17 cellular contexts compared by ENCODE assay signal in the genomic region with DNA sequence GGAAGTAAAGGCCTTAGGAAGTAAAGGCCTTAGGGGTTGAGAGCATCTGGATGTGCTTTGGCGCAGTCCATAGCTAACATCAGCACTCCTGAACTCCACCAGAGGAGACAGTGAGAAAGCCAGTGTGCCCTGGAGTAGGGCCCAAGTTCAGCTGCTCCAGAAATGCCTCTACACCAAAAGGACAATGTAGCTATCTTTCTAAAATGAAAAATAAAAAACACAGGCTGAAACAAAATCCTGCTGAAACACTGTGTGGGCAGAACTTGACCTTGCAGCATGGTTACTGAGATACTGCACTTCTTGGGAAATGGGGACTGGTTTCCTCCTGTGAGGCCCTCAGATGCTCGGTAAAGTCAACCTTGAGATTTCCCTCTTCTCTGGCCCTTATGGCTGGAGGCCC. TPM values are rescaled to one million over a fixed set of nuclear protein-coding genes. Genes with fewer than 3 reads are reported as not detected.
DNase-seq lines count a peak whose midpoint lies in the region; TF ChIP-seq lines count a peak whose summit lies in the region.
"Had no signal": no experiment of that assay in that cellular context is flagged by ENCODE, and none has a peak within 500 bp of the region (broad histone marks: within the 10 kb centered on the region; RNA-seq: fewer than 3 reads in every experiment).

No MANE protein-coding gene starts in this region.

- no peak overlapping the region for H3K4me3 ChIP-seq in BLaER1 treated with 17β-estradiol and CSF1 and Interleukin-3, amounts not matched to agents 10 nM and 100 nM
- no peak overlapping the region for H3K4me3 ChIP-seq in fibroblast of lung (replicated peaks in 1 of 4; ENCODE audit: control extremely low read depth in 1 of 4, insufficient read depth in 1 of 4, low read depth in 3 of 4, low read length in 4 of 4)
- H3K4me3 ChIP-seq: PC-9 had no signal

- peaks cover 0 to 10% (median 4%) of the 10 kb centered on the region in 11 experiments; a peak in 8 of 22 replicates for H3K9me3 ChIP-seq in BLaER1 treated with 17β-estradiol and CSF1 and Interleukin-3, amounts not matched to agents 10 nM and 100 nM (replicated peaks in 1 of 11)
- no peaks in the 10 kb centered on the region for H3K9me3 ChIP-seq in fibroblast of lung (ENCODE audit: control insufficient read depth, insufficient read depth, low read depth, low read length)

- peaks cover 87% of the 10 kb centered on the region for H3K79me2 ChIP-seq in fibroblast of lung (ENCODE audit: control insufficient read depth, insufficient read depth, low read length)

- no peaks in the 10 kb centered on the region for H3K27me3 ChIP-seq in BLaER1 treated with 17β-estradiol and CSF1 and Interleukin-3, amounts not matched to agents 10 nM and 100 nM
- no peaks in the 10 kb centered on the region for H3K27me3 ChIP-seq in fibroblast of lung (ENCODE audit: control insufficient read depth, insufficient read depth, low read length)

- peak overlapping the region in 8 of 11 experiments; percentile 1 to 36 (median 20); a peak in 11 of 22 replicates for H3K4me2 ChIP-seq in BLaER1 treated with 17β-estradiol and CSF1 and Interleukin-3, amounts not matched to agents 10 nM and 100 nM
- H3K4me2 ChIP-seq in fibroblast of lung (ENCODE audit: extremely low read depth, insufficient read depth, low read length), result peak overlapping the region; percentile 3
- H3K4me2 ChIP-seq: PC-9 had no signal

- no peak overlapping the region for H3K27ac ChIP-seq in BLaER1 treated with 17β-estradiol and CSF1 and Interleukin-3, amounts not matched to agents 10 nM and 100 nM
- no peak overlapping the region for H3K27ac ChIP-seq in fibroblast of lung (ENCODE audit: insufficient read depth, low read length)
- H3K27ac ChIP-seq: C4-2B, HL-60, PC-9 had no signal

- no peak overlapping the region for H2AFZ ChIP-seq in fibroblast of lung (ENCODE audit: low read length)
- H2AFZ ChIP-seq: PC-9 had no signal

- H4K20me1 ChIP-seq in BLaER1 treated with 17β-estradiol and CSF1 and Interleukin-3, amounts not matched to agents 10 nM and 100 nM, result peaks cover 5 to 100% (median 53%) of the 10 kb centered on the region in 11 experiments; a peak in 18 of 22 replicates
- no peaks in the 10 kb centered on the region for H4K20me1 ChIP-seq in fibroblast of lung (ENCODE audit: control insufficient read depth, extremely low read depth, insufficient read depth, low read length)

- H3K9ac ChIP-seq in BLaER1 treated with 17β-estradiol and CSF1 and Interleukin-3, amounts not matched to agents 10 nM and 100 nM, result no peak overlapping the region
- no peak overlapping the region for H3K9ac ChIP-seq in fibroblast of lung (ENCODE audit: insufficient read depth, low read length)

- peak overlapping the region; percentile 3 for H3K4me3 Mint-ChIP-seq in osteocyte (ENCODE audit: unreplicated experiment)

- H3K27ac Mint-ChIP-seq in osteocyte (ENCODE audit: unreplicated experiment), result peak overlapping the region; percentile 81

- peaks cover 0 to 48% (median 24%) of the 10 kb centered on the region in 11 experiments; a peak in 14 of 22 replicates for H3K36me3 ChIP-seq in BLaER1 treated with 17β-estradiol and CSF1 and Interleukin-3, amounts not matched to agents 10 nM and 100 nM
- no peaks in the 10 kb centered on the region for H3K36me3 ChIP-seq in fibroblast of lung (ENCODE audit: control insufficient read depth, insufficient read depth, low read length)

- no peaks in the 10 kb centered on the region for H3K9me3 Mint-ChIP-seq in osteocyte (ENCODE audit: unreplicated experiment)

- DNase-seq in SKM-1 treated with dmso at 0.1 percent for 144 hours (lab: John Stamatoyannopoulos, UW; ENCODE audit: unreplicated experiment), result peak; percentile 37
- no peak for DNase-seq in fibroblast of lung (ENCODE audit: low read depth in 2 of 2)
- DNase-seq in osteocyte (ENCODE audit: extremely low spot score, unreplicated experiment), result no peak
- DNase-seq in ureter (ENCODE audit: low spot score), result no peak
- DNase-seq in NOMO-1 treated with dmso at 0.1 percent for 144 hours (lab: John Stamatoyannopoulos, UW; ENCODE audit: unreplicated experiment), result no peak
- no peak for DNase-seq in NCI-H226
- no peak for DNase-seq in NCI-H82 (lab: John Stamatoyannopoulos, UW)
- DNase-seq: DMS 273 treated with DMSO at 0.1 percent for 48 hours, GF-D8, HCEC 1CT, NCI-H1105 treated with DMSO at 0.1 percent for 48 hours, NCI-H187, NCI-H774, PC-9 had no signal

- H3K27me3 Mint-ChIP-seq in osteocyte (ENCODE audit: unreplicated experiment), result no peaks in the 10 kb centered on the region

- H3K4me1 ChIP-seq in BLaER1 treated with 17β-estradiol and CSF1 and Interleukin-3, amounts not matched to agents 10 nM and 100 nM, result peaks cover 10 to 49% (median 28%) of the 10 kb centered on the region in 10 experiments; a peak in 15 of 20 replicates
- H3K4me1 ChIP-seq in fibroblast of lung (ENCODE audit: control insufficient read depth, extremely low read depth, insufficient read depth, low read length), result peaks cover 32% of the 10 kb centered on the region

- H3K4me1 Mint-ChIP-seq in osteocyte (ENCODE audit: unreplicated experiment), result peaks cover 87% of the 10 kb centered on the region

- no peak for TF ChIP-seq CTCF in fibroblast of lung (conservative IDR thresholded peaks at IDR 0.05 in 1 of 2, IDR thresholded peaks at IDR 0.05 in 1 of 2; ENCODE audit: low read depth in 1 of 2, low read length in 2 of 2)
- no peak for TF ChIP-seq CTCF in osteocyte (IDR thresholded peaks at IDR 0.05)

- peaks cover 7% of the 10 kb centered on the region for H3K36me3 Mint-ChIP-seq in osteocyte (ENCODE audit: unreplicated experiment)

RNA-seq across cellular contexts. Expression of a gene that starts 29.3 kb away (rescaled TPM):
- 10.5 and 13.0 TPM in 2 replicates for total RNA-seq in fibroblast of lung
- polyA plus RNA-seq in fibroblast of lung, result 15.7 and 18.8 TPM in 2 replicates
- 10.6 and 16.4 TPM in 2 replicates for polyA plus RNA-seq in fibroblast of lung (2012)
- polyA minus RNA-seq in fibroblast of lung (ENCODE audit: low replicate concordance), result 69.2 and 74.1 TPM in 2 replicates
- total RNA-seq in osteocyte, result 27.6 and 31.8 TPM in 2 replicates
- total RNA-seq in ureter, result 33.2 TPM
